In genomic region chr11:43943357-43943930, GRCh38 we compare ENCODE assay signal across 8 cellular contexts. TPM values are rescaled to one million over a fixed set of nuclear protein-coding genes. Genes with fewer than 3 reads are reported as not detected.
DNase-seq lines count a peak whose midpoint lies in the region; ATAC-seq, FAIRE-seq and TF ChIP-seq lines count a peak whose summit lies in the region.

No MANE protein-coding gene starts in this region.

- H2AFZ ChIP-seq in astrocyte (ENCODE audit: low read depth, low read length) (peak overlapping the region; percentile 78), HepG2 (ENCODE audit: low read length) (no peak overlapping the region)

- H3K27ac ChIP-seq in heart left ventricle, result peak overlapping the region; percentile 85 to 92 (median 90)
- no peak overlapping the region for H3K27ac ChIP-seq in astrocyte (ENCODE audit: low read depth, low read length)
- H3K27ac ChIP-seq in HepG2 (ENCODE audit: extremely low read length, insufficient read depth, low read length), result no peak overlapping the region
- peak overlapping the region; percentile 98 to 99 for H3K27ac ChIP-seq in tibial artery

- BruUV-seq in HepG2 (replicated peaks; lab: Mats Ljungman, UMichigan), result no TSS peak

- FAIRE-seq in astrocyte (lab: Jason Lieb, UNC) (no peak), HepG2 (lab: Jason Lieb, UNC) (no peak)

- H3K9me3 ChIP-seq in heart left ventricle (no peaks in the 10 kb centered on the region), astrocyte (ENCODE audit: insufficient read depth, low read depth, low read length) (no peaks in the 10 kb centered on the region), HepG2 (ENCODE audit: low read length) (no peaks in the 10 kb centered on the region), tibial artery (no peaks in the 10 kb centered on the region)

- H3K4me1 ChIP-seq in heart left ventricle, result peaks cover 0 to 39% (median 17%) of the 10 kb centered on the region in 12 donors
- H3K4me1 ChIP-seq in astrocyte (ENCODE audit: insufficient read depth, low read length), result peaks cover 15% of the 10 kb centered on the region
- peaks cover 17% of the 10 kb centered on the region for H3K4me1 ChIP-seq in HepG2 (ENCODE audit: insufficient read depth, low read length)
- H3K4me1 ChIP-seq in tibial artery, result peaks cover 0 to 44% (median 19%) of the 10 kb centered on the region in 4 donors

- 0 to 1% (median 0%) methylated on average over 36 to 50 of the region's 50 CpGs for WGBS in heart left ventricle, 4 donors
- 2% methylated on average over 37 of the region's 50 CpGs for WGBS in HepG2 (ENCODE audit: low lambda C conversion rate)

- H3K27me3 Mint-ChIP-seq in astrocyte (ENCODE audit: low read depth, unreplicated experiment), result peaks cover 48% of the 10 kb centered on the region

- H3K4me3 Mint-ChIP-seq in astrocyte (ENCODE audit: unreplicated experiment), result peak overlapping the region; percentile 94

- no peaks in the 10 kb centered on the region for H3K36me3 Mint-ChIP-seq in astrocyte (ENCODE audit: low read depth, unreplicated experiment)

- ATAC-seq in heart left ventricle (no peak), HepG2 (peak; percentile 11)

- peak overlapping the region; percentile 20 for H3K27ac Mint-ChIP-seq in astrocyte (ENCODE audit: unreplicated experiment)

- H3K4me2 ChIP-seq in astrocyte (ENCODE audit: low read length) (peak overlapping the region; percentile 86), HepG2 (ENCODE audit: low read depth, low read length) (peak overlapping the region; percentile 78)

- in situ Hi-C loops in HepG2 (cut with HindIII; ENCODE audit: extremely low pct_ligation_motif_present, low pct_unique_long_range_greater_than_20kb), result loop anchor here (5.0 kb wide), 1 partner anchor 61 kb away; the partner anchor contains the start of gene ALKBH3

- CTCF ChIA-PET in HepG2 (lab: Yijun Ruan, JAX; ENCODE audit: low intra/inter-chr PET ratio, low total read pairs), result no interaction called here

- intact Hi-C loops in heart left ventricle (cut with DNase I) (loop anchor here in 8 of 10 donors (2.0 to 10.0 kb wide), 9 partner anchors 36 to 94 kb away; no protein-coding TSS in a partner anchor), cardiac septum (cut with DNase I) (loop anchor here (2.0 kb wide), 1 partner anchor 53 kb away; no protein-coding TSS in a partner anchor), HepG2 (cut with micrococcal nuclease; ENCODE audit: unreplicated experiment) (loop anchor here (5.0 kb wide), 1 partner anchor 94 kb away; no protein-coding TSS in a partner anchor), tibial artery (cut with DNase I; ENCODE audit: low total_unique reads) (loop anchor here (10.0 kb wide), 1 partner anchor 49 kb away; no protein-coding TSS in a partner anchor)

- TF ChIP-seq CTCF in heart left ventricle (IDR thresholded peaks at IDR 0.05) (no peak), astrocyte (IDR thresholded peaks at IDR 0.05; ENCODE audit: insufficient read depth, low read depth, low read length) (no peak), HepG2 (CRISPR knock-in tag; IDR thresholded peaks at IDR 0.05) (no peak), tibial artery (IDR thresholded peaks at IDR 0.05) (no peak), GM10266 (IDR thresholded peaks at IDR 0.05; ENCODE audit: control insufficient read depth, insufficient read depth, low read depth, missing control alignments) (no peak)

- H4K20me1 ChIP-seq in astrocyte (ENCODE audit: insufficient read depth, low read length) (peaks cover 10% of the 10 kb centered on the region), HepG2 (ENCODE audit: insufficient read depth, low read length) (peaks cover 2% of the 10 kb centered on the region; the same call in 1 of the 2 replicates)

- H3K9me3 Mint-ChIP-seq in astrocyte (ENCODE audit: unreplicated experiment), result peaks cover 2% of the 10 kb centered on the region

- H3K9ac ChIP-seq in astrocyte (ENCODE audit: low read length) (peak overlapping the region; percentile 73), HepG2 (ENCODE audit: insufficient read depth, low read depth, low read length) (no peak overlapping the region)

- POLR2A ChIA-PET in HepG2 (lab: Yijun Ruan, JAX), result no interaction called here

- H3K36me3 ChIP-seq in heart left ventricle (peaks cover 0 to 3% (median 0%) of the 10 kb centered on the region in 9 donors), astrocyte (ENCODE audit: insufficient read depth, low read length) (no peaks in the 10 kb centered on the region), HepG2 (replicated peaks in 1 of 2; ENCODE audit: control insufficient read depth in 1 of 2, insufficient read depth in 2 of 2, low read length in 2 of 2) (no peaks in the 10 kb centered on the region), tibial artery (peaks cover 20 to 24% (median 22%) of the 10 kb centered on the region in 3 donors)

- TF ChIP-seq RAD21 in HepG2 (CRISPR knock-in tag; IDR thresholded peaks at IDR 0.05), result no peak

- H3K79me2 ChIP-seq in astrocyte (ENCODE audit: insufficient read depth, low read length) (no peaks in the 10 kb centered on the region), HepG2 (ENCODE audit: insufficient read depth, low read length) (no peaks in the 10 kb centered on the region)

- TF ChIP-seq EP300 in HepG2 (IDR thresholded peaks at IDR 0.05; ENCODE audit: low read depth in 2 of 2, low read length in 2 of 2) (no peak), HepG2 (CRISPR knock-in tag; IDR thresholded peaks at IDR 0.05; ENCODE audit: borderline replicate concordance) (no peak)

- peaks cover 0 to 33% (median 0%) of the 10 kb centered on the region in 9 donors for H3K27me3 ChIP-seq in heart left ventricle
- peaks cover 46% of the 10 kb centered on the region for H3K27me3 ChIP-seq in astrocyte (ENCODE audit: insufficient read depth, low read length)
- H3K27me3 ChIP-seq in HepG2 (ENCODE audit: control insufficient read depth in 1 of 2, insufficient read depth in 2 of 2, low read length in 2 of 2), result peaks cover 11 to 43% of the 10 kb centered on the region in 2 experiments
- H3K27me3 ChIP-seq in tibial artery, result no peaks in the 10 kb centered on the region

- H3K4me3 ChIP-seq in heart left ventricle, result peak overlapping the region; percentile 62 to 90 (median 70)
- H3K4me3 ChIP-seq in astrocyte (ENCODE audit: insufficient read depth, low read depth, low read length), result peak overlapping the region; percentile 62
- peak overlapping the region; percentile 42 to 63 (median 46); a peak in 4 of 6 replicates for H3K4me3 ChIP-seq in HepG2 (replicated peaks in 1 of 3; ENCODE audit: insufficient read depth in 1 of 3, low read depth in 2 of 3, low read length in 3 of 3)
- H3K4me3 ChIP-seq in tibial artery, result peak overlapping the region; percentile 94 to 96

- peak in 1 of 5 donors; percentile 69 for DNase-seq in heart left ventricle
- DNase-seq in cardiac septum (ENCODE audit: low spot score), result no peak
- no peak for DNase-seq in astrocyte (ENCODE audit: low read depth)
- DNase-seq in HepG2 (ENCODE audit: low spot score), result no peak
- DNase-seq in tibial artery, result no peak
- no peak for DNase-seq in GM10266 (ENCODE audit: extremely low spot score)
- DNase-seq in NCI-H2196 treated with DMSO at 0.1 percent for 48 hours (lab: John Stamatoyannopoulos, UW; ENCODE audit: unreplicated experiment), result no peak
- DNase-seq in GOT3 (lab: John Stamatoyannopoulos, UW), result no peak

- H3K4me1 Mint-ChIP-seq in astrocyte (ENCODE audit: low read depth, unreplicated experiment), result peaks cover 5% of the 10 kb centered on the region

- TF ChIP-seq POLR2A in heart left ventricle (IDR thresholded peaks at IDR 0.05) (no peak), HepG2 (IDR thresholded peaks at IDR 0.05; ENCODE audit: insufficient read depth in 1 of 2, low read depth in 2 of 2, low read length in 2 of 2) (no peak)

RNA-seq across cellular contexts. Expression of gene C11orf96, which starts 1.0 kb away (rescaled TPM):
- total RNA-seq in heart left ventricle (100 to 1,000 TPM in 1 of 9 donors, 10 to 100 TPM in 7, 1 to 10 TPM in 1; 9.6 to 109 (median 18.1) TPM), cardiac septum (42.0 TPM), astrocyte (1.8 and 3.1 TPM in 2 replicates), HepG2 (2016; rRNA removed; fragmentation: Illumina TruSeq; extraction: Trizol) (not detected in 2 replicates)
- polyA plus RNA-seq in heart left ventricle (10 to 100 TPM in 1 of 2 donors, 1 to 10 TPM in 1; 7.9 to 18.5 TPM), HepG2 (2011; rRNA removed) (0.08 and 0.35 TPM in 2 replicates)
- not detected in 2 replicates for total RNA-seq in HepG2 (2016; cell fraction: cytosol; rRNA removed; fragmentation: Illumina TruSeq; extraction: Trizol; ENCODE audit: low read depth)
- not detected in 2 replicates for total RNA-seq in HepG2 (2016; cell fraction: insoluble cytoplasmic fraction; rRNA removed; fragmentation: Illumina TruSeq; extraction: Trizol)
- not detected in 2 replicates for total RNA-seq in HepG2 (2016; cell fraction: membrane; rRNA removed; fragmentation: Illumina TruSeq; extraction: Trizol)
- total RNA-seq in HepG2 (2016; cell fraction: nucleus; rRNA removed; fragmentation: Illumina TruSeq; extraction: Trizol), result not detected in 2 replicates
- polyA plus RNA-seq in HepG2 (2011; cell fraction: cytosol; rRNA removed), result 0.25 and 0.28 TPM in 2 replicates
- polyA plus RNA-seq in HepG2 (2011; cell fraction: nucleus; rRNA removed), result 0.13 and 0.62 TPM in 2 replicates
- 0.80 TPM in 1 of 2 replicates, not detected in the other for polyA plus RNA-seq in HepG2 (2012)
- polyA plus RNA-seq in HepG2 (2016; cell fraction: cytosol; fragmentation: Illumina TruSeq; extraction: Trizol; ENCODE audit: low read depth), result not detected in 2 replicates
- polyA plus RNA-seq in HepG2 (2016; cell fraction: insoluble cytoplasmic fraction; fragmentation: Illumina TruSeq; extraction: Trizol; ENCODE audit: low read depth), result not detected in 2 replicates
- not detected in 2 replicates for polyA plus RNA-seq in HepG2 (2016; cell fraction: membrane; fragmentation: Illumina TruSeq; extraction: Trizol; ENCODE audit: low read depth)
- polyA plus RNA-seq in HepG2 (2016; cell fraction: nucleus; fragmentation: Illumina TruSeq; extraction: Trizol; ENCODE audit: insufficient read depth, low read depth), result not detected in 2 replicates
- not detected in 2 replicates for polyA minus RNA-seq in HepG2 (2011; rRNA and poly(A)+ RNA removed; ENCODE audit: low replicate concordance)
- 0.49 TPM in 1 of 2 replicates, not detected in the other for polyA minus RNA-seq in HepG2 (2011; cell fraction: cytosol; rRNA and poly(A)+ RNA removed)
- polyA minus RNA-seq in HepG2 (2011; cell fraction: nucleus; rRNA and poly(A)+ RNA removed), result not detected in 2 replicates

Comparison
In these comparisons a context has a peak if more than half of its experiments do, and no peak if none do; other contexts are left out.
1. H3K27ac ChIP-seq: peak in heart left ventricle (12 of 12) and tibial artery (2 of 2); none in astrocyte (single experiment) and HepG2 (single experiment).
2. Peak in every context shown above with its lines, with median percentiles within 50 percentile points of each other: H3K4me3 ChIP-seq.